8 cellular contexts compared by ENCODE assay signal in the genomic region with DNA sequence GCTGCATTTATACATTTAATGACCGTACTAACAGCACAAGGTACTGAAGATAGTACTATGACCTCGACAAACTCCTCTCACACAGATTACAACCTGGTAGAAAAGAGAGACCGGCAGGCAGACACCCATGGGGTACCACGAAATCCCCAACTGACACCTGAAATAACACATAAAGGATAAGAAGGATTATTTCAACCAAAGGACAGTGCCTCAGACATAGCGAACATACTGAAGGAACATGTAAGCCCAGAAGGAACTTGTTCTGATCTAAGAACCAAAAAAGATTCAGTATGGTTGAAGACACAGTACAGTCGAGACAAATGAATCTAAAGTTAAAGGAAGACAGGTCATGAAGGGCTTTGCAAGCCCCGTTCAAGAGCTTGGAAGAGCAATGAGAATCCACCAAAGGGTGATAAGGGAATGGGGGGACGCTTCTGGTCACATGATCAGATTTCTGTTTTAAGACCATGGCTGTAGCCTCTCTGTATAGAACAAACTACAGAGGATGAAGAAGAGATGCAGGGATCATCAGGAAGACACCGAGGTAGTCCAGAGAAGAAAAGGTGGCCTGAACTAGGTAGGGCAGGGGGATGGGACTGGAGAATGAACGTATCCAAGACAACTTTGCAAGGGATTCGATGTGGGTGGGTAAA. TPM values are rescaled to one million over a fixed set of nuclear protein-coding genes. Genes with fewer than 3 reads are reported as not detected.
A peak's percentile ranks its signal among the peaks of the same experiment; 100 is the strongest.
DNase-seq lines count a peak whose midpoint lies in the region; ATAC-seq and TF ChIP-seq lines count a peak whose summit lies in the region.

No MANE protein-coding gene starts in this region.

- CTCF ChIA-PET in activated naive CD4-positive, alpha-beta T cell treated with anti-CD3 and anti-CD28 coated beads, Interleukin-2, amount 10 ng/mL, durations not matched to agents 7 days and 5 days (lab: Charles Lee), result interaction anchor here (1.2 kb wide), 1 partner anchor 27 kb away, joined by 3 read pairs; no protein-coding TSS in a partner anchor

- intact Hi-C loops in right lobe of liver (cut with DNase I), result no loop called here

- H3K9me3 Mint-ChIP-seq in activated naive CD4-positive, alpha-beta T cell treated with anti-CD3 and anti-CD28 coated beads, Interleukin-2, amount 10 ng/mL, durations not matched to agents 7 days and 5 days, result no peaks in the 10 kb centered on the region

- H3K4me1 ChIP-seq in right lobe of liver (peaks cover 0 to 46% (median 14%) of the 10 kb centered on the region in 4 donors), urinary bladder (ENCODE audit: insufficient read depth) (peaks cover 5% of the 10 kb centered on the region)

- no peak for ATAC-seq in right lobe of liver
- ATAC-seq in GM18517 (IDR thresholded peaks at IDR 0.05; ENCODE audit: unreplicated experiment), result no peak

- peak overlapping the region; percentile 82 for H3K4me3 Mint-ChIP-seq in activated naive CD4-positive, alpha-beta T cell treated with anti-CD3 and anti-CD28 coated beads, Interleukin-2, amount 10 ng/mL, durations not matched to agents 7 days and 5 days

- in situ Hi-C loops in astrocyte of the cerebellum (cut with HindIII; ENCODE audit: low sequenced_read_pairs), result no loop called here

- no peaks in the 10 kb centered on the region for H3K27me3 ChIP-seq in right lobe of liver

- peaks cover 13% of the 10 kb centered on the region for H3K36me3 Mint-ChIP-seq in activated naive CD4-positive, alpha-beta T cell treated with anti-CD3 and anti-CD28 coated beads, Interleukin-2, amount 10 ng/mL, durations not matched to agents 7 days and 5 days

- H3K27ac ChIP-seq in right lobe of liver (peak overlapping the region; percentile 93 to 98 (median 96)), urinary bladder (ENCODE audit: low read depth) (no peak overlapping the region)

- H3K36me3 ChIP-seq in right lobe of liver, result peaks cover 0 to 11% (median 4%) of the 10 kb centered on the region in 4 donors
- H3K36me3 ChIP-seq in urinary bladder (ENCODE audit: insufficient read depth), result no peaks in the 10 kb centered on the region

- no peaks in the 10 kb centered on the region for H3K27me3 Mint-ChIP-seq in activated naive CD4-positive, alpha-beta T cell treated with anti-CD3 and anti-CD28 coated beads, Interleukin-2, amount 10 ng/mL, durations not matched to agents 7 days and 5 days

- DNase-seq in activated naive CD4-positive, alpha-beta T cell treated with anti-CD3 and anti-CD28 coated beads, Interleukin-2, amount 10 ng/mL, durations not matched to agents 7 days and 5 days, result no peak
- DNase-seq in activated naive CD4-positive, alpha-beta T cell (lab: John Stamatoyannopoulos, UW), result no peak
- DNase-seq in astrocyte of the cerebellum (ENCODE audit: low read depth), result no peak
- no peak for DNase-seq in right lobe of liver
- no peak for DNase-seq in stimulated activated CD8-positive, alpha-beta memory T cell treated with anti-CD3 and anti-CD28 coated beads, Interleukin-4, amount 100 ng/mL, for 48 hours
- DNase-seq in ecto neural progenitor cell (ENCODE audit: low spot score), result no peak

- WGBS in right lobe of liver (ENCODE audit: insufficient coverage, low coverage, low lambda C conversion rate, missing lambda C conversion rate), result 19% methylated on average over 9 of the region's 11 CpGs
- WGBS in urinary bladder, result 31% methylated on average over 11 of the region's 11 CpGs

- TF ChIP-seq CTCF in astrocyte of the cerebellum (IDR thresholded peaks at IDR 0.05; ENCODE audit: low read depth, low read length, missing control alignments), result peak; percentile 4
- no peak for TF ChIP-seq CTCF in right lobe of liver (IDR thresholded peaks at IDR 0.05)

- H3K9me3 ChIP-seq in right lobe of liver, result no peaks in the 10 kb centered on the region

- peak overlapping the region; percentile 54 for H3K27ac Mint-ChIP-seq in activated naive CD4-positive, alpha-beta T cell treated with anti-CD3 and anti-CD28 coated beads, Interleukin-2, amount 10 ng/mL, durations not matched to agents 7 days and 5 days

- TF ChIP-seq POLR2A in right lobe of liver (IDR thresholded peaks at IDR 0.05), result no peak

- H3K4me3 ChIP-seq in astrocyte of the cerebellum (ENCODE audit: low read depth, low read length) (peak overlapping the region; percentile 94), right lobe of liver (peak overlapping the region; percentile 99 to 100 (median 99)), urinary bladder (ENCODE audit: low read depth, low read length) (peak overlapping the region; percentile 88)

- H3K4me1 Mint-ChIP-seq in activated naive CD4-positive, alpha-beta T cell treated with anti-CD3 and anti-CD28 coated beads, Interleukin-2, amount 10 ng/mL, durations not matched to agents 7 days and 5 days, result peaks cover 64% of the 10 kb centered on the region

RNA-seq across cellular contexts. Expression of gene MCFD2, which starts 0.9 kb away (rescaled TPM):
- 100 to 1,000 TPM in 3 of 6 experiments, 10 to 100 TPM in 3; 85.0 to 147 (median 99.2) TPM for total RNA-seq in right lobe of liver
- total RNA-seq in urinary bladder, result 78.5 TPM
- polyA plus RNA-seq in urinary bladder, result 60.3 TPM

RNA-seq across cellular contexts. Expression of gene TTC7A, which starts 26.3 kb away (rescaled TPM):
- total RNA-seq in right lobe of liver (10 to 100 TPM in 2 of 6 experiments, 1 to 10 TPM in 4; 7.6 to 15.5 (median 9.8) TPM), urinary bladder (11.9 TPM)
- 15.3 TPM for polyA plus RNA-seq in urinary bladder
